Comparison of ENCODE assay signal across 9 cellular contexts in the genomic region with DNA sequence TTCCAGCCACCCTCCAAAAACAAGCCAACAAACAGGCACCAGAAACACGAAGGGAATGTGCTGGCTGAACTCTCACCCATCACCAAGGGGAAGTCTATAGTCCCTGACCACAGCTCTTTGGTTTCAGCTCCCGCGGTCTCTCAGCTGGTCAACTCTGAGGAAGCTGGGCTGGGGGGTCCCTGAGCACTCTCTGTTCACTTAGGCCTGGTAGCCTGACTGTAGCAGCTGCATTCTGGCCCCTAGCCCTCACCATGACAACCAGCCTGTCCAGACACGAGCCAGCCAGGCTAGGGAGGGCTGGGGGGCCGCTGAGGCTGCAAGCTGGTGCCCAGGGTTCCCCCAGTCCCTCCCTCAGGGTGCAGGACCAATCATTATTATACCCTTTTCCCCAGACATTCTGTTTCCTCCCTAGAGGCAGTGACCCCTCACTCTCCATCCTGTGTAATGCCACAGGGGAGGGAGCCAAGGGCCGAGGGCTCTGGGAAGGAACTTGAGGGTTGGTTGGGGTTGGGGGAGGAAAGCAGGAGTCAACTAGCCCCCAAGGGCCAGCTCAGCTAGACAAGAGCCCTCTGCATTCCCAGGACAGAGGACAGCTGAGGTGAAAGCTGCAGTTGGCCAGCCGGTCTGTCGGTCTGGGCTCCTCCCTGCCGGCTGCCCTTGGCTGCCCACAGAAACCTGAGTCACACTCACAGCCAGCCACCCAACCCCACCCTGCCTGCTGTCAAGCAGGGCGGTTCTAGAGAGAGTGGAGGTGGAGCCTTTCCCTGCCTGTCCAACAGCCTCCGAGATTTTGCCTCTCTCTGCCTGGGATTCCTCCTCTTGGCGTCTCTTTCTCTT. TPM values are rescaled to one million over a fixed set of nuclear protein-coding genes. Genes with fewer than 3 reads are reported as not detected.
DNase-seq lines count a peak whose midpoint lies in the region; ATAC-seq and TF ChIP-seq lines count a peak whose summit lies in the region.
"Had no signal": no experiment of that assay in that cellular context is flagged by ENCODE, and none has a peak within 500 bp of the region (broad histone marks: within the 10 kb centered on the region; RNA-seq: fewer than 3 reads in every experiment).

No MANE protein-coding gene starts in this region.

- H3K9me3 ChIP-seq in left lung: no peaks in the 10 kb centered on the region

- H3K4me3 ChIP-seq in left lung: peak overlapping the region; percentile 0 to 20

- DNase-seq in AG20443 (ENCODE audit: low spot score) (peak; percentile 92), NCI-H510A treated with DMSO at 0.1 percent for 48 hours (lab: John Stamatoyannopoulos, UW) (peak; percentile 99), dedifferentiated amniotic fluid mesenchymal stem cell (ENCODE audit: extremely low spot score) (peak; percentile 95), left lung (peak; percentile 96)
- peak; percentile 83 for DNase-seq in activated CD4-positive, alpha-beta T cell treated with anti-CD3 and anti-CD28 coated beads for 48 hours
- peak; percentile 64 to 68 for DNase-seq in stimulated activated CD4-positive, alpha-beta T cell treated with anti-CD3 and anti-CD28 coated beads, Interleukin-2, amount 100 ng/mL, for 48 hours

- no peak for TF ChIP-seq CTCF in left lung (IDR thresholded peaks at IDR 0.05)

- peaks cover 35 to 73% of the 10 kb centered on the region in 2 donors for H3K4me1 ChIP-seq in left lung

- ATAC-seq in GM19043 (IDR thresholded peaks at IDR 0.05; ENCODE audit: low read depth, unreplicated experiment) (peak; percentile 46), HG03432 (IDR thresholded peaks at IDR 0.05; ENCODE audit: unreplicated experiment) (peak; percentile 43), left lung (peak; percentile 81)

- peaks cover 0 to 5% of the 10 kb centered on the region in 2 donors for H3K36me3 ChIP-seq in left lung

- no peaks in the 10 kb centered on the region for H3K27me3 ChIP-seq in left lung

- H3K27ac ChIP-seq in left lung: peak overlapping the region; percentile 98 to 99

- intact Hi-C loops in left lung (cut with DNase I): loop anchor here in 1 of 2 donors (10.0 kb wide), 1 partner anchor 134 kb away; no protein-coding TSS in a partner anchor

RNA-seq across cellular contexts. Expression of a gene that starts 1.2 kb away (rescaled TPM):
- total RNA-seq in left lung: 10 to 100 TPM; 66.0 to 71.4 TPM

RNA-seq across cellular contexts. Expression of a gene that starts 5.4 kb away (rescaled TPM):
- total RNA-seq in left lung: 100 to 1,000 TPM; 123 to 147 TPM

RNA-seq across cellular contexts. Expression of a gene that starts 25.5 kb away (rescaled TPM):
- total RNA-seq in left lung: 1 to 10 TPM; 7.0 to 8.4 TPM
- total RNA-seq: T-helper 2 cell treated with Interferon-gamma antibody and Interleukin-4, amounts not matched to agents 100 ng/mL and 5 ng/mL, for 36 hours had no signal

Comparison
In these comparisons a context has a peak if more than half of its experiments do, and no peak if none do; other contexts are left out.
1. Peak in every context shown above with its lines: DNase-seq, ATAC-seq, H3K4me3 ChIP-seq and H3K27ac ChIP-seq.